ENCODE assay signal across 17 cellular contexts in genomic region chr12:108004368-108004767, GRCh38.
DNase-seq lines count a peak whose midpoint lies in the region; ATAC-seq and TF ChIP-seq lines count a peak whose summit lies in the region.
"Had no signal": no experiment of that assay in that cellular context is flagged by ENCODE, and none has a peak within 500 bp of the region (broad histone marks: within the 10 kb centered on the region; RNA-seq: fewer than 3 reads in every experiment).

No MANE protein-coding gene starts in this region.

- DNase-seq in DND-41 (peak; percentile 5), KBM-7 (peak; percentile 5), RPMI8226 (peak; percentile 11), iPS DF 4.7 (ENCODE audit: extremely low read depth, low spot score) (peak; percentile 53), NCI-H146 treated with DMSO at 0.1 percent for 48 hours (lab: John Stamatoyannopoulos, UW; ENCODE audit: unreplicated experiment) (no peak), T1000 (lab: John Stamatoyannopoulos, UW) (no peak)
- no peak for DNase-seq in CD4-positive, alpha-beta memory T cell
- DNase-seq: activated CD8-positive, alpha-beta T cell treated with anti-CD3 and anti-CD28 coated beads, Interleukin-2, amount 10 ng/mL, durations not matched to agents 7 days and 5 days; activated naive CD4-positive, alpha-beta T cell; heart left ventricle; NCI-H1694 treated with DMSO at 0.1 percent for 48 hours; pancreas; substantia nigra had no signal

- H3K9ac ChIP-seq in DND-41 (ENCODE audit: low read depth, low read length): no peak overlapping the region

- in situ Hi-C loops in KBM-7 (cut with MboI; ENCODE audit: low pct_unique_long_range_greater_than_20kb, low sequenced_read_pairs): no loop called here

- H2AFZ ChIP-seq in DND-41 (ENCODE audit: low read depth, low read length): no peak overlapping the region

- intact Hi-C loops in CD4-positive, alpha-beta memory T cell (cut with micrococcal nuclease): no loop called here

- no peak overlapping the region for H3K4me2 ChIP-seq in DND-41 (ENCODE audit: insufficient read depth, low read length)

- no peaks in the 10 kb centered on the region for H3K79me2 ChIP-seq in DND-41 (ENCODE audit: insufficient read depth, low read length)

- no peaks in the 10 kb centered on the region for H3K36me3 Mint-ChIP-seq in CD4-positive, alpha-beta memory T cell
- H3K36me3 Mint-ChIP-seq: mesothelial cell of epicardium had no signal

- ATAC-seq in DND-41 (ENCODE audit: insufficient read depth, low read depth) (no peak), GM21619 (IDR thresholded peaks at IDR 0.05; ENCODE audit: unreplicated experiment) (no peak)
- ATAC-seq: activated CD8-positive, alpha-beta T cell treated with anti-CD3 and anti-CD28 coated beads, Interleukin-2, amount 10 ng/mL, durations not matched to agents 7 days and 5 days; heart left ventricle; pancreas had no signal

- no peaks in the 10 kb centered on the region for H3K27me3 ChIP-seq in DND-41 (ENCODE audit: insufficient read depth, low read length, poor library complexity)
- peaks cover 5% of the 10 kb centered on the region for H3K27me3 ChIP-seq in CD4-positive, alpha-beta memory T cell (ENCODE audit: insufficient read depth, low read length)
- H3K27me3 ChIP-seq: pancreas had no signal

- POLR2A ChIA-PET in CD4-positive, alpha-beta memory T cell (lab: Charles Lee; ENCODE audit: partially characterized antibody): no interaction called here

- H3K9me3 ChIP-seq in DND-41 (ENCODE audit: insufficient read depth, low read length, severe bottlenecking): no peaks in the 10 kb centered on the region
- no peaks in the 10 kb centered on the region for H3K9me3 ChIP-seq in CD4-positive, alpha-beta memory T cell (ENCODE audit: control insufficient read depth in 1 of 2, low read length in 2 of 2)
- H3K9me3 ChIP-seq: pancreas had no signal

- H4K20me1 ChIP-seq in DND-41 (ENCODE audit: insufficient read depth, low read length): no peaks in the 10 kb centered on the region

- no peaks in the 10 kb centered on the region for H3K4me1 Mint-ChIP-seq in CD4-positive, alpha-beta memory T cell
- H3K4me1 Mint-ChIP-seq: B cell, mesothelial cell of epicardium had no signal

- no peak overlapping the region for H3K27ac ChIP-seq in DND-41 (ENCODE audit: low read length)
- H3K27ac ChIP-seq in CD4-positive, alpha-beta memory T cell (ENCODE audit: low read depth, low read length): no peak overlapping the region
- H3K27ac ChIP-seq: heart left ventricle, pancreas had no signal

- CTCF ChIA-PET in CD4-positive, alpha-beta memory T cell (lab: Charles Lee; ENCODE audit: partially characterized antibody): no interaction called here

- H3K4me3 Mint-ChIP-seq in CD4-positive, alpha-beta memory T cell: no peak overlapping the region
- H3K4me3 Mint-ChIP-seq: activated CD8-positive, alpha-beta T cell treated with anti-CD3 and anti-CD28 coated beads, Interleukin-2, amount 10 ng/mL, durations not matched to agents 7 days and 5 days; B cell; mesothelial cell of epicardium; T-helper 1 cell treated with Interleukin-12 subunit alpha and Interleukin-12 subunit beta and Interleukin-4 antibody, amounts not matched to agents 30 μg/mL and 1 μg/mL, for 36 hours had no signal

- no peaks in the 10 kb centered on the region for H3K4me1 ChIP-seq in DND-41 (ENCODE audit: insufficient read depth, low read length)
- no peaks in the 10 kb centered on the region for H3K4me1 ChIP-seq in CD4-positive, alpha-beta memory T cell (ENCODE audit: insufficient read depth, low read length)
- H3K4me1 ChIP-seq: heart left ventricle, pancreas had no signal

- no peak overlapping the region for H3K27ac Mint-ChIP-seq in CD4-positive, alpha-beta memory T cell
- H3K27ac Mint-ChIP-seq: activated CD8-positive, alpha-beta T cell treated with anti-CD3 and anti-CD28 coated beads, Interleukin-2, amount 10 ng/mL, durations not matched to agents 7 days and 5 days; B cell; mesothelial cell of epicardium; T-helper 1 cell treated with Interleukin-12 subunit alpha and Interleukin-12 subunit beta and Interleukin-4 antibody, amounts not matched to agents 30 μg/mL and 1 μg/mL, for 36 hours had no signal

- H3K4me3 ChIP-seq in DND-41 (ENCODE audit: low read depth in 1 of 2, low read length in 2 of 2): no peak overlapping the region
- H3K4me3 ChIP-seq in CD4-positive, alpha-beta memory T cell (ENCODE audit: low read length in 2 of 2): no peak overlapping the region
- H3K4me3 ChIP-seq: heart left ventricle, pancreas had no signal

- peaks cover 8 to 11% of the 10 kb centered on the region in 2 donors for H3K27me3 Mint-ChIP-seq in CD4-positive, alpha-beta memory T cell

- peaks cover 2 to 8% (median 5%) of the 10 kb centered on the region in 8 donors for H3K9me3 Mint-ChIP-seq in CD4-positive, alpha-beta memory T cell
- H3K9me3 Mint-ChIP-seq: mesothelial cell of epicardium; T-helper 1 cell treated with Interleukin-12 subunit alpha and Interleukin-12 subunit beta and Interleukin-4 antibody, amounts not matched to agents 30 μg/mL and 1 μg/mL, for 36 hours had no signal

- H3K36me3 ChIP-seq in DND-41 (ENCODE audit: insufficient read depth, low read length): no peaks in the 10 kb centered on the region
- H3K36me3 ChIP-seq in CD4-positive, alpha-beta memory T cell (ENCODE audit: insufficient read depth, low read length): no peaks in the 10 kb centered on the region
- H3K36me3 ChIP-seq: heart left ventricle, pancreas had no signal

- no peak for TF ChIP-seq CTCF in DND-41 (IDR thresholded peaks at IDR 0.05; ENCODE audit: borderline replicate concordance, extremely low read depth, low read length, poor library complexity, severe bottlenecking)

Comparison
In these comparisons a context has a peak if more than half of its experiments do, and no peak if none do; other contexts are left out.
1. DNase-seq: peak in DND-41 (single experiment), KBM-7 (single experiment), RPMI8226 (single experiment) and iPS DF 4.7 (single experiment); none in CD4-positive, alpha-beta memory T cell (0 of 5), NCI-H146 treated with DMSO at 0.1 percent for 48 hours (single experiment) and T1000 (single experiment).